Comparison of ENCODE assay signal across 6 cellular contexts in the genomic region with DNA sequence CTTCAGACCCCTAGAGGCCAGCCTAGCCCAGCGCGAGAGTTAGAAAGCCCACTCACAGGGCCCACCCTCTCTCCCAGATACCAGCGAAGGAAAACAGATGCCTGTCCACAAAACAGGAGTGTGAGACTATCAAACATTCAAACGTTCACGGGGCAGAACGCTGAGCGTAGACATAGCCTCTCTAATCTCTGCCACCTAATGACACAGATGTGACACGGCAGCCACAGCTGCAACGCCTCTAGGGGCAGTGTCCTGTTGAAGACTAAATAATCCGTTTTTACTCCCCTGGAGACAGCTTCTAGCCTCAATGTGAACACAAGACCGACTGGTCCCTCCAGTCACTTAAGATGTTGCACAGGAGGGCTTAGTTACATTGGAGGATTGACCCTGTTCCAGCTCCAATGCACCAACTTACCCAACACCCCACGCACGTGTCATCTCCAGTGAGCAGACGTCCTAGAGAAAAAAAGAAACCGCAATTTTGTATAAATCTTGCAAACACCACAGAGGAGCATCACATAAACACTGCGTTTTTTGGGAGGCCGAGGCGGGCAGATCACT.
DNase-seq lines count a peak whose midpoint lies in the region; ATAC-seq lines count a peak whose summit lies in the region.

No MANE protein-coding gene starts in this region.

- peak overlapping the region; percentile 75 for H3K4me3 ChIP-seq in effector memory CD4-positive, alpha-beta T cell (ENCODE audit: insufficient read depth, low read depth, low read length, poor library complexity, severe bottlenecking)
- H3K4me3 ChIP-seq in skeletal muscle cell (ENCODE audit: low read depth, low read length) = peak overlapping the region; percentile 99

- H3K27ac ChIP-seq in effector memory CD4-positive, alpha-beta T cell (ENCODE audit: insufficient read depth, low read length, poor library complexity, severe bottlenecking) = peak overlapping the region; percentile 71

- no peak for ATAC-seq in HG03139 (IDR thresholded peaks at IDR 0.05; ENCODE audit: unreplicated experiment)

- H3K4me1 ChIP-seq in effector memory CD4-positive, alpha-beta T cell (ENCODE audit: control insufficient read depth, insufficient read depth, low read length, poor library complexity, severe bottlenecking) = peaks cover 25% of the 10 kb centered on the region

- H3K36me3 ChIP-seq in effector memory CD4-positive, alpha-beta T cell (ENCODE audit: control insufficient read depth, insufficient read depth, low read length) = peaks cover 37% of the 10 kb centered on the region

- H3K27me3 ChIP-seq in effector memory CD4-positive, alpha-beta T cell (replicated peaks; ENCODE audit: control insufficient read depth, insufficient read depth, low read length, poor library complexity, severe bottlenecking) = no peaks in the 10 kb centered on the region

- DNase-seq in ELF-1 (ENCODE audit: low read depth, low spot score) (peak; percentile 62), RPMI8226 (peak; percentile 88), skeletal muscle cell (ENCODE audit: low read depth) (no peak), SHP77 treated with DMSO at 0.1 percent for 48 hours (lab: John Stamatoyannopoulos, UW) (no peak)
- DNase-seq in effector memory CD4-positive, alpha-beta T cell = peak in 1 of 3 donors; percentile 25

- no peaks in the 10 kb centered on the region for H3K9me3 ChIP-seq in effector memory CD4-positive, alpha-beta T cell (ENCODE audit: control insufficient read depth, low read length)

Comparison
In these comparisons a context has a peak if more than half of its experiments do, and no peak if none do; other contexts are left out.
1. DNase-seq: peak in ELF-1 (single experiment) and RPMI8226 (single experiment); none in skeletal muscle cell (single experiment) and SHP77 treated with DMSO at 0.1 percent for 48 hours (single experiment).